Comparison of ENCODE assay signal across 1 cellular context in genomic region chr15:63370764-63371163, GRCh38.
TF ChIP-seq lines count a peak whose summit lies in the region.

No MANE protein-coding gene starts in this region.

TF ChIP-seq in SK-N-SH treated with all-trans-retinoic acid at 6 μM for 48 hours, 23 proteins besides CTCF, POLR2A, EP300 and RAD21 (continued from another document):
- TF ChIP-seq CSRNP3 (CRISPR knock-in tag; IDR thresholded peaks at IDR 0.05) (no peak), ISL1 (CRISPR knock-in tag; IDR thresholded peaks at IDR 0.05) (no peak), ZFP30 (CRISPR knock-in tag; IDR thresholded peaks at IDR 0.05) (no peak), ZFP3 (CRISPR knock-in tag; IDR thresholded peaks at IDR 0.05) (no peak), TCF4 (CRISPR knock-in tag; IDR thresholded peaks at IDR 0.05; ENCODE audit: borderline replicate concordance) (no peak), PATZ1 (CRISPR knock-in tag; IDR thresholded peaks at IDR 0.05; ENCODE audit: borderline replicate concordance) (no peak), ZNF565 (CRISPR knock-in tag; conservative IDR thresholded peaks at IDR 0.05; ENCODE audit: low read depth) (no peak)
